14 cellular contexts compared by ENCODE assay signal in the genomic region with DNA sequence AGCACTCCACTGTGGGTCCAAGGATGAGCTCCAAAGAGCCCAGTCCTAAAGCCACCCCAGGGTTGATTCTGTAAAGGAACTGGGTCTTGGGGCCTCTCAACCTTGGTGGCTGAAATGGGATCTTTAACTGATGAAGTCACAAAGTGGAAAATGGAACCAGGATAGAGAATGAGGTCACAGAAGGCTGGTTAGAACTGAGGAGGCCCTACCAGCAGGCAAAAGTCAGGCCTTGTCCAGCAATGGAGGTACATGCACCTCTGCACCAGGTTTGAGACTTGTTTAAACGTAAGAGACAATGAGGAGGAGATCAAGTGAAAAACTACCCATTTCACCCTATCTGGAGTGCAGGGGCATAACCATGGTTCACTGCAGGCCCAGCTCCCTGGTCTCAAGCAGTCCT. TPM values are rescaled to one million over a fixed set of nuclear protein-coding genes. Genes with fewer than 3 reads are reported as not detected.
"Had no signal": no experiment of that assay in that cellular context is flagged by ENCODE, and none has a peak within 500 bp of the region (broad histone marks: within the 10 kb centered on the region; RNA-seq: fewer than 3 reads in every experiment).

A gene with protein sequence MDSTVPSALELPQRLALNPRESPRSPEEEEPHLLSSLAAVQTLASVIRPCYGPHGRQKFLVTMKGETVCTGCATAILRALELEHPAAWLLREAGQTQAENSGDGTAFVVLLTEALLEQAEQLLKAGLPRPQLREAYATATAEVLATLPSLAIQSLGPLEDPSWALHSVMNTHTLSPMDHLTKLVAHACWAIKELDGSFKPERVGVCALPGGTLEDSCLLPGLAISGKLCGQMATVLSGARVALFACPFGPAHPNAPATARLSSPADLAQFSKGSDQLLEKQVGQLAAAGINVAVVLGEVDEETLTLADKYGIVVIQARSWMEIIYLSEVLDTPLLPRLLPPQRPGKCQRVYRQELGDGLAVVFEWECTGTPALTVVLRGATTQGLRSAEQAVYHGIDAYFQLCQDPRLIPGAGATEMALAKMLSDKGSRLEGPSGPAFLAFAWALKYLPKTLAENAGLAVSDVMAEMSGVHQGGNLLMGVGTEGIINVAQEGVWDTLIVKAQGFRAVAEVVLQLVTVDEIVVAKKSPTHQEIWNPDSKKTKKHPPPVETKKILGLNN (minus strand): TSS at position 101 of the 400 bp plus-strand sequence. CDS start 260 bp downstream, outside the sequence.

RNA-seq across cellular contexts. Expression of the gene that starts here (rescaled TPM):
- total RNA-seq: stomach, subcutaneous adipose tissue, suprapubic skin, temporal lobe, thoracic aorta, thyroid gland, tibial nerve, transverse colon, upper lobe of left lung, upper lobe of right lung, ureter, urinary bladder, uterus, vagina had no signal
- polyA plus RNA-seq: stomach, urinary bladder had no signal
